ENCODE assay signal across 9 cellular contexts in genomic region chr19:43700368-43701015, GRCh38. TPM values are rescaled to one million over a fixed set of nuclear protein-coding genes. Genes with fewer than 3 reads are reported as not detected.
A peak's percentile ranks its signal among the peaks of the same experiment; 100 is the strongest.
DNase-seq lines count a peak whose midpoint lies in the region; ATAC-seq and TF ChIP-seq lines count a peak whose summit lies in the region.
"Had no signal": no experiment of that assay in that cellular context is flagged by ENCODE, and none has a peak within 500 bp of the region (broad histone marks: within the 10 kb centered on the region; RNA-seq: fewer than 3 reads in every experiment).

No MANE protein-coding gene starts in this region.

- TF ChIP-seq POLR2A in gastroesophageal sphincter (IDR thresholded peaks at IDR 0.05) (no peak), gastrocnemius medialis (IDR thresholded peaks at IDR 0.05) (no peak)

- peak; percentile 37 for ATAC-seq in gastroesophageal sphincter
- ATAC-seq in gastrocnemius medialis, result peak; percentile 56 to 60
- ATAC-seq in GM21528 (IDR thresholded peaks at IDR 0.05; ENCODE audit: low FRiP score, unreplicated experiment), result no peak

- 46% methylated on average over 11 of the region's 13 CpGs; no CpG with 5 or more reads in 1 of the 2 donors for WGBS in gastroesophageal sphincter (ENCODE audit: low coverage in 1 of 2), 2 donors

- peak; percentile 61 for DNase-seq in activated CD4-positive, alpha-beta T cell treated with anti-CD3 and anti-CD28 coated beads, Interleukin-2, amount 10 ng/mL, durations not matched to agents 24 days and 14 days
- DNase-seq in activated CD4-positive, alpha-beta T cell treated with anti-CD3 and anti-CD28 coated beads, Interleukin-2, amount 50 U/mL, for 1 hour, result no peak
- DNase-seq in activated CD4-positive, alpha-beta memory T cell treated with anti-CD3 and anti-CD28 coated beads, Interleukin-2, amount 10 ng/mL, durations not matched to agents 7 days and 5 days, result peak; percentile 16
- DNase-seq in gastrocnemius medialis, result peak; percentile 7 to 31
- DNase-seq in activated gamma-delta T cell treated with Interleukin-2 at 50 U/mL for 16 hours, result no peak
- DNase-seq in stimulated activated CD4-positive, alpha-beta T cell treated with anti-CD3 and anti-CD28 coated beads, Interleukin-4, amount 100 ng/mL, for 1 hour, result no peak

- peak overlapping the region; percentile 81 for H3K27ac Mint-ChIP-seq in activated CD4-positive, alpha-beta T cell treated with anti-CD3 and anti-CD28 coated beads, Interleukin-2, amount 10 ng/mL, durations not matched to agents 24 days and 14 days
- peak overlapping the region; percentile 92 for H3K27ac Mint-ChIP-seq in activated CD4-positive, alpha-beta memory T cell treated with anti-CD3 and anti-CD28 coated beads, Interleukin-2, amount 10 ng/mL, durations not matched to agents 7 days and 5 days

- CTCF ChIA-PET in activated CD4-positive, alpha-beta memory T cell treated with anti-CD3 and anti-CD28 coated beads, Interleukin-2, amount 10 ng/mL, durations not matched to agents 7 days and 5 days (lab: Charles Lee), result interaction anchor here (1.0 to 1.7 kb wide), 4 partner anchors 26 to 65 kb away, joined by 3 to 8 read pairs (median 6); no protein-coding TSS in a partner anchor

- intact Hi-C loops in activated CD4-positive, alpha-beta T cell treated with anti-CD3 and anti-CD28 coated beads, Interleukin-2, amount 10 ng/mL, durations not matched to agents 24 days and 14 days (cut with micrococcal nuclease), result loop anchor here (2.0 kb wide), 1 partner anchor 32 kb away; no protein-coding TSS in a partner anchor
- intact Hi-C loops in gastrocnemius medialis (cut with DNase I; ENCODE audit: low total_unique reads), result loop anchor here (2.0 kb wide), 1 partner anchor 32 kb away; no protein-coding TSS in a partner anchor

- H3K36me3 ChIP-seq in gastroesophageal sphincter (no peaks in the 10 kb centered on the region), gastrocnemius medialis (no peaks in the 10 kb centered on the region)

- H3K9me3 ChIP-seq in gastroesophageal sphincter, result peaks cover 0 to 12% (median 0%) of the 10 kb centered on the region in 3 donors
- H3K9me3 ChIP-seq in gastrocnemius medialis, result peaks cover 0 to 5% (median 0%) of the 10 kb centered on the region in 3 donors

- H3K36me3 Mint-ChIP-seq in activated CD4-positive, alpha-beta T cell treated with anti-CD3 and anti-CD28 coated beads, Interleukin-2, amount 10 ng/mL, durations not matched to agents 24 days and 14 days (ENCODE audit: low read depth), result no peaks in the 10 kb centered on the region
- no peaks in the 10 kb centered on the region for H3K36me3 Mint-ChIP-seq in activated CD4-positive, alpha-beta memory T cell treated with anti-CD3 and anti-CD28 coated beads, Interleukin-2, amount 10 ng/mL, durations not matched to agents 7 days and 5 days (ENCODE audit: low read depth)

- in situ Hi-C loops in gastrocnemius medialis (cut with MboI; ENCODE audit: low sequenced_read_pairs in 4 of 4), result no loop called here

- H3K4me3 ChIP-seq in gastroesophageal sphincter (peak overlapping the region in 1 of 2 donors; percentile 20), gastrocnemius medialis (peak overlapping the region in 3 of 4 donors; percentile 36 to 43 (median 37))

- POLR2A ChIA-PET in activated CD4-positive, alpha-beta memory T cell treated with anti-CD3 and anti-CD28 coated beads, Interleukin-2, amount 10 ng/mL, durations not matched to agents 7 days and 5 days (lab: Charles Lee), result interaction anchor here (1.0 kb wide), 2 partner anchors 9 to 35 kb away, joined by 3 to 4 read pairs; no protein-coding TSS in a partner anchor

- peaks cover 18% of the 10 kb centered on the region for H3K4me1 Mint-ChIP-seq in activated CD4-positive, alpha-beta T cell treated with anti-CD3 and anti-CD28 coated beads, Interleukin-2, amount 10 ng/mL, durations not matched to agents 24 days and 14 days
- H3K4me1 Mint-ChIP-seq in activated CD4-positive, alpha-beta memory T cell treated with anti-CD3 and anti-CD28 coated beads, Interleukin-2, amount 10 ng/mL, durations not matched to agents 7 days and 5 days, result peaks cover 29% of the 10 kb centered on the region

- peaks cover 40% of the 10 kb centered on the region for H3K27me3 ChIP-seq in gastroesophageal sphincter
- H3K27me3 ChIP-seq in gastrocnemius medialis, result peaks cover 4 to 11% (median 9%) of the 10 kb centered on the region in 3 donors

- H3K27ac ChIP-seq in gastroesophageal sphincter (peak overlapping the region in 3 of 4 donors; percentile 64 to 72 (median 64)), gastrocnemius medialis (peak overlapping the region; percentile 45 to 82 (median 60))

- TF ChIP-seq EP300 in gastroesophageal sphincter (IDR thresholded peaks at IDR 0.05), result no peak

- peak overlapping the region; percentile 81 for H3K4me3 Mint-ChIP-seq in activated CD4-positive, alpha-beta T cell treated with anti-CD3 and anti-CD28 coated beads, Interleukin-2, amount 10 ng/mL, durations not matched to agents 24 days and 14 days
- peak overlapping the region; percentile 50 for H3K4me3 Mint-ChIP-seq in activated CD4-positive, alpha-beta memory T cell treated with anti-CD3 and anti-CD28 coated beads, Interleukin-2, amount 10 ng/mL, durations not matched to agents 7 days and 5 days

- TF ChIP-seq CTCF in gastroesophageal sphincter (IDR thresholded peaks at IDR 0.05) (no peak), gastrocnemius medialis (IDR thresholded peaks at IDR 0.05 in 4 of 5, conservative IDR thresholded peaks at IDR 0.05 in 1 of 5) (no peak)

- H3K4me1 ChIP-seq in gastroesophageal sphincter, result peaks cover 0 to 19% (median 3%) of the 10 kb centered on the region in 3 donors
- H3K4me1 ChIP-seq in gastrocnemius medialis, result peaks cover 0 to 7% of the 10 kb centered on the region in 2 donors

- H3K9me3 Mint-ChIP-seq in activated CD4-positive, alpha-beta T cell treated with anti-CD3 and anti-CD28 coated beads, Interleukin-2, amount 10 ng/mL, durations not matched to agents 24 days and 14 days, result peaks cover 4% of the 10 kb centered on the region
- H3K9me3 Mint-ChIP-seq in activated CD4-positive, alpha-beta memory T cell treated with anti-CD3 and anti-CD28 coated beads, Interleukin-2, amount 10 ng/mL, durations not matched to agents 7 days and 5 days, result no peaks in the 10 kb centered on the region

- peaks cover 13% of the 10 kb centered on the region for H3K27me3 Mint-ChIP-seq in activated CD4-positive, alpha-beta T cell treated with anti-CD3 and anti-CD28 coated beads, Interleukin-2, amount 10 ng/mL, durations not matched to agents 24 days and 14 days
- H3K27me3 Mint-ChIP-seq in activated CD4-positive, alpha-beta memory T cell treated with anti-CD3 and anti-CD28 coated beads, Interleukin-2, amount 10 ng/mL, durations not matched to agents 7 days and 5 days, result peaks cover 15% of the 10 kb centered on the region

RNA-seq across cellular contexts. Expression of gene IRGC, which starts 15.4 kb away (rescaled TPM):
- not detected in 2 replicates for total RNA-seq in activated CD4-positive, alpha-beta T cell treated with anti-CD3 and anti-CD28 coated beads, Interleukin-2, amount 10 ng/mL, durations not matched to agents 24 days and 14 days
- total RNA-seq in activated CD4-positive, alpha-beta memory T cell treated with anti-CD3 and anti-CD28 coated beads, Interleukin-2, amount 10 ng/mL, durations not matched to agents 7 days and 5 days, result not detected
- total RNA-seq in gastroesophageal sphincter (not detected), gastrocnemius medialis (not detected)
- total RNA-seq: activated CD8-positive, alpha-beta memory T cell treated with anti-CD3 and anti-CD28 coated beads for 36 hours had no signal

RNA-seq across cellular contexts. Expression of gene PLAUR, which starts 30.5 kb away (rescaled TPM):
- 13.8 and 14.9 TPM in 2 replicates for total RNA-seq in activated CD4-positive, alpha-beta T cell treated with anti-CD3 and anti-CD28 coated beads, Interleukin-2, amount 10 ng/mL, durations not matched to agents 24 days and 14 days
- total RNA-seq in activated CD4-positive, alpha-beta memory T cell treated with anti-CD3 and anti-CD28 coated beads, Interleukin-2, amount 10 ng/mL, durations not matched to agents 7 days and 5 days, result 10 to 100 TPM; 29.2 to 29.3 TPM
- 10 to 100 TPM in 3 of 4 donors, 1 to 10 TPM in 1; 3.4 to 25.8 (median 15.7) TPM for total RNA-seq in gastroesophageal sphincter
- 1 to 10 TPM in 3 of 4 donors, under 1 TPM in 1; 0.41 to 8.7 (median 3.4) TPM for total RNA-seq in gastrocnemius medialis

RNA-seq across cellular contexts. Expression of gene SMG9, which starts 54.3 kb away (rescaled TPM):
- total RNA-seq in activated CD4-positive, alpha-beta T cell treated with anti-CD3 and anti-CD28 coated beads, Interleukin-2, amount 10 ng/mL, durations not matched to agents 24 days and 14 days, result 83.9 and 86.6 TPM in 2 replicates
- 10 to 100 TPM; 58.1 to 64.6 TPM for total RNA-seq in activated CD4-positive, alpha-beta memory T cell treated with anti-CD3 and anti-CD28 coated beads, Interleukin-2, amount 10 ng/mL, durations not matched to agents 7 days and 5 days
- total RNA-seq in gastroesophageal sphincter (10 to 100 TPM in 3 of 4 donors, 1 to 10 TPM in 1; 8.9 to 25.9 (median 17.9) TPM), gastrocnemius medialis (1 to 10 TPM; 4.5 to 9.1 (median 7.1) TPM)

Comparison
In these comparisons a context has a peak if more than half of its experiments do, and no peak if none do; other contexts are left out.
1. DNase-seq: peak in activated CD4-positive, alpha-beta T cell treated with anti-CD3 and anti-CD28 coated beads, Interleukin-2, amount 10 ng/mL, durations not matched to agents 24 days and 14 days (single experiment), activated CD4-positive, alpha-beta memory T cell treated with anti-CD3 and anti-CD28 coated beads, Interleukin-2, amount 10 ng/mL, durations not matched to agents 7 days and 5 days (single experiment) and gastrocnemius medialis (2 of 2); none in activated CD4-positive, alpha-beta T cell treated with anti-CD3 and anti-CD28 coated beads, Interleukin-2, amount 50 U/mL, for 1 hour (single experiment), activated gamma-delta T cell treated with Interleukin-2 at 50 U/mL for 16 hours (single experiment) and stimulated activated CD4-positive, alpha-beta T cell treated with anti-CD3 and anti-CD28 coated beads, Interleukin-4, amount 100 ng/mL, for 1 hour (single experiment).